Comparison of ENCODE assay signal across 23 cellular contexts in genomic region chr11:65958306-65958705, GRCh38. TPM values are rescaled to one million over a fixed set of nuclear protein-coding genes. Genes with fewer than 3 reads are reported as not detected.
DNase-seq lines count a peak whose midpoint lies in the region; ATAC-seq and TF ChIP-seq lines count a peak whose summit lies in the region.
"Had no signal": no experiment of that assay in that cellular context is flagged by ENCODE, and none has a peak within 500 bp of the region (broad histone marks: within the 10 kb centered on the region; RNA-seq: fewer than 3 reads in every experiment).

No MANE protein-coding gene starts in this region.

- H2AFZ ChIP-seq in H9 (ENCODE audit: low read length) (no peak overlapping the region), neural progenitor cell (replicated peaks) (no peak overlapping the region), trophoblast cell (ENCODE audit: insufficient read depth, low read length, poor library complexity) (no peak overlapping the region)

- peaks cover 4% of the 10 kb centered on the region for H3F3A ChIP-seq in neural progenitor cell (ENCODE audit: low read depth)

- H3K23ac ChIP-seq in H9 (ENCODE audit: insufficient read length, low read depth, low read length) (no peak overlapping the region), trophoblast cell (ENCODE audit: low read length) (no peak overlapping the region)

- H4K8ac ChIP-seq in H9 (replicated peaks; ENCODE audit: insufficient read length, low read depth, low read length) (no peak overlapping the region), trophoblast cell (ENCODE audit: low read depth, low read length) (no peak overlapping the region)

- no peak overlapping the region for H3K14ac ChIP-seq in H9 (ENCODE audit: insufficient read depth, low read length)
- no peak overlapping the region for H3K14ac ChIP-seq in trophoblast cell (ENCODE audit: low read length)

- H3K18ac ChIP-seq in H9 (ENCODE audit: insufficient read length, low read depth, low read length) (no peak overlapping the region), trophoblast cell (ENCODE audit: low read length) (no peak overlapping the region)

- H3K4me3 ChIP-seq in neural progenitor cell: no peak overlapping the region
- H3K4me3 ChIP-seq in trophoblast cell (ENCODE audit: low read depth, low read length): no peak overlapping the region
- H3K4me3 ChIP-seq in upper lobe of right lung: no peak overlapping the region
- H3K4me3 ChIP-seq: body of pancreas, gastroesophageal sphincter, GM12878, mucosa of descending colon, prostate gland had no signal

- H3K79me2 ChIP-seq in H9 (ENCODE audit: insufficient read depth, low read length) (peaks cover 10% of the 10 kb centered on the region; the same call in 1 of the 2 replicates), neural progenitor cell (ENCODE audit: low read depth) (peaks cover 18% of the 10 kb centered on the region), trophoblast cell (ENCODE audit: control insufficient read depth, insufficient read depth, low read length, poor library complexity) (peaks cover 9% of the 10 kb centered on the region)

- H3K4ac ChIP-seq in H9 (ENCODE audit: low read depth, low read length): no peak overlapping the region
- no peak overlapping the region for H3K4ac ChIP-seq in trophoblast cell (ENCODE audit: low read depth, low read length)

- H2BK15ac ChIP-seq in H9 (ENCODE audit: low read depth, low read length): no peak overlapping the region

- H2BK5ac ChIP-seq in H9 (ENCODE audit: insufficient read length, low read length): no peak overlapping the region
- H2BK5ac ChIP-seq in trophoblast cell (ENCODE audit: low read depth, low read length, poor library complexity): no peak overlapping the region

- H4K5ac ChIP-seq in H9 (ENCODE audit: insufficient read length, low read depth, low read length): no peak overlapping the region

- H2AK5ac ChIP-seq in H9 (ENCODE audit: insufficient read length, low read length): no peak overlapping the region
- no peak overlapping the region for H2AK5ac ChIP-seq in trophoblast cell (ENCODE audit: low read length)

- H3K9ac ChIP-seq in H9 (ENCODE audit: extremely low read depth, insufficient read length, low read length) (no peak overlapping the region), neural progenitor cell (peak overlapping the region; percentile 60), trophoblast cell (ENCODE audit: low read length) (no peak overlapping the region)

- H3K4me2 ChIP-seq in H9 (ENCODE audit: insufficient read depth, insufficient read length, low read length): no peak overlapping the region
- H3K4me2 ChIP-seq in neural progenitor cell: no peak overlapping the region
- H3K4me2 ChIP-seq in trophoblast cell (ENCODE audit: low read length): no peak overlapping the region

- H3T11ph ChIP-seq in H9 (ENCODE audit: low read length): no peak overlapping the region

- H3K36me3 ChIP-seq in neural progenitor cell (no peaks in the 10 kb centered on the region), trophoblast cell (ENCODE audit: control insufficient read depth in 1 of 2, insufficient read depth in 2 of 2, low read length in 2 of 2) (no peaks in the 10 kb centered on the region), upper lobe of right lung (no peaks in the 10 kb centered on the region)
- H3K36me3 ChIP-seq: gastroesophageal sphincter, prostate gland had no signal

- no CpG with 5 or more reads among the region's 5 CpGs for WGBS in H9 (ENCODE audit: extremely low coverage, insufficient read length, low lambda C conversion rate)
- no CpG with 5 or more reads among the region's 5 CpGs for WGBS in trophoblast cell (ENCODE audit: extremely low coverage, insufficient coverage, insufficient read length)

- no peak overlapping the region for H4K91ac ChIP-seq in H9 (ENCODE audit: insufficient read length, low read depth, low read length)
- H4K91ac ChIP-seq in trophoblast cell (ENCODE audit: low read depth, low read length): no peak overlapping the region

- H3K56ac ChIP-seq in H9 (ENCODE audit: insufficient read length, low read depth, low read length): no peak overlapping the region

- DNase-seq in activated T-cell treated with anti-CD3 and anti-CD28 coated beads, Interleukin-2, amount 50 U/mL, for 72 hours: no peak
- no peak for DNase-seq in activated T-cell treated with anti-CD3 and anti-CD28 coated beads, Interleukin-2, amount 50 U/mL, for 1 hour
- DNase-seq in H9: no peak
- no peak for DNase-seq in neural progenitor cell (ENCODE audit: low spot score)
- no peak for DNase-seq in trophoblast cell
- no peak for DNase-seq in upper lobe of right lung
- DNase-seq: activated CD4-positive, alpha-beta T cell treated with anti-CD3 and anti-CD28 coated beads for 4 hours; body of pancreas; effector memory CD4-positive, alpha-beta T cell; GF-D8; hypothalamus; mucosa of descending colon; NCI-H1048; NCI-H187 treated with DMSO at 0.1 percent for 48 hours had no signal

- ATAC-seq in activated T-cell treated with anti-CD3 and anti-CD28 coated beads, Interleukin-2, amount 50 U/mL, for 72 hours (replicated peaks in 1 of 2): no peak
- no peak for ATAC-seq in activated T-helper 17 cell treated with anti-CD3 and anti-CD28 coated beads, Interleukin-2, amount 50 U/mL, for 72 hours (replicated peaks)
- ATAC-seq in HG02763 (IDR thresholded peaks at IDR 0.05; ENCODE audit: unreplicated experiment) (no peak), upper lobe of right lung (no peak)
- ATAC-seq: body of pancreas, gastroesophageal sphincter, GM12878, mucosa of descending colon had no signal

- peaks cover 3 to 7% of the 10 kb centered on the region in 2 donors for H3K36me3 Mint-ChIP-seq in activated T-cell treated with anti-CD3 and anti-CD28 coated beads, Interleukin-2, amount 50 U/mL, for 72 hours (ENCODE audit: insufficient read depth in 2 of 2)
- H3K36me3 Mint-ChIP-seq in H9 (ENCODE audit: insufficient read depth in 1 of 3, low read depth in 3 of 3) (peaks cover 3 to 11% (median 4%) of the 10 kb centered on the region in 3 experiments; a peak in 4 of 7 replicates), neural progenitor cell (peaks cover 10% of the 10 kb centered on the region)
- H3K36me3 Mint-ChIP-seq in activated T-helper 17 cell treated with anti-CD3 and anti-CD28 coated beads, Interleukin-2, amount 50 U/mL, for 72 hours (ENCODE audit: low read depth): peaks cover 18% of the 10 kb centered on the region

- H2BK120ac ChIP-seq in H9 (ENCODE audit: low read depth, low read length, poor library complexity, severe bottlenecking): no peak overlapping the region
- no peak overlapping the region for H2BK120ac ChIP-seq in trophoblast cell (ENCODE audit: insufficient read depth, low read length, poor library complexity)

- H3K4me3 Mint-ChIP-seq in activated T-cell treated with anti-CD3 and anti-CD28 coated beads, Interleukin-2, amount 50 U/mL, for 72 hours: no peak overlapping the region
- no peak overlapping the region for H3K4me3 Mint-ChIP-seq in H9
- peak overlapping the region; percentile 71 for H3K4me3 Mint-ChIP-seq in activated T-helper 17 cell treated with anti-CD3 and anti-CD28 coated beads, Interleukin-2, amount 50 U/mL, for 72 hours
- H3K4me3 Mint-ChIP-seq in neural progenitor cell: no peak overlapping the region

- no peaks in the 10 kb centered on the region for H4K20me1 ChIP-seq in H9 (ENCODE audit: control insufficient read depth, insufficient read depth, insufficient read length)
- H4K20me1 ChIP-seq in neural progenitor cell (ENCODE audit: low read depth): peaks cover 11% of the 10 kb centered on the region

- H3K27ac Mint-ChIP-seq in activated T-cell treated with anti-CD3 and anti-CD28 coated beads, Interleukin-2, amount 50 U/mL, for 72 hours: peak overlapping the region; percentile 58
- H3K27ac Mint-ChIP-seq in H9 (peak overlapping the region; percentile 15 to 76 (median 53); a peak in 2 of 7 replicates), neural progenitor cell (no peak overlapping the region)
- H3K27ac Mint-ChIP-seq in activated T-helper 17 cell treated with anti-CD3 and anti-CD28 coated beads, Interleukin-2, amount 50 U/mL, for 72 hours: peak overlapping the region; percentile 90

- H3K27me3 ChIP-seq in H9 (ENCODE audit: insufficient read depth, low read length): no peaks in the 10 kb centered on the region
- H3K27me3 ChIP-seq in neural progenitor cell: no peaks in the 10 kb centered on the region
- no peaks in the 10 kb centered on the region for H3K27me3 ChIP-seq in trophoblast cell (ENCODE audit: insufficient read depth, low read length)
- H3K27me3 ChIP-seq in upper lobe of right lung: no peaks in the 10 kb centered on the region
- H3K27me3 ChIP-seq: body of pancreas had no signal

- no peaks in the 10 kb centered on the region for H3K27me3 Mint-ChIP-seq in activated T-cell treated with anti-CD3 and anti-CD28 coated beads, Interleukin-2, amount 50 U/mL, for 72 hours (ENCODE audit: low read depth)
- H3K27me3 Mint-ChIP-seq in H9 (ENCODE audit: low read depth) (no peaks in the 10 kb centered on the region; the same call in 1 of the 2 replicates), neural progenitor cell (ENCODE audit: insufficient read depth, low read depth) (peaks cover 3% of the 10 kb centered on the region)
- H3K27me3 Mint-ChIP-seq in activated T-helper 17 cell treated with anti-CD3 and anti-CD28 coated beads, Interleukin-2, amount 50 U/mL, for 72 hours: no peaks in the 10 kb centered on the region

- H3K4me1 ChIP-seq in H9 (ENCODE audit: insufficient read depth, low read length) (peaks cover 3% of the 10 kb centered on the region; the same call in 1 of the 2 replicates), neural progenitor cell (peaks cover 9% of the 10 kb centered on the region), trophoblast cell (ENCODE audit: control insufficient read depth in 1 of 2, insufficient read depth in 2 of 2, low read length in 2 of 2) (peaks cover 4 to 9% of the 10 kb centered on the region in 2 experiments), upper lobe of right lung (peaks cover 10% of the 10 kb centered on the region)

- intact Hi-C loops in upper lobe of right lung (cut with DNase I): no loop called here

- TF ChIP-seq CTCF in H9 (conservative IDR thresholded peaks at IDR 0.05): no peak
- TF ChIP-seq CTCF in neural progenitor cell (IDR thresholded peaks at IDR 0.05): no peak
- no peak for TF ChIP-seq CTCF in upper lobe of right lung (IDR thresholded peaks at IDR 0.05)

- H2BK20ac ChIP-seq in H9 (ENCODE audit: low read depth, low read length, poor library complexity, severe bottlenecking): no peak overlapping the region

- H3K9me3 ChIP-seq in H9 (ENCODE audit: control insufficient read depth, low read depth, low read length) (no peaks in the 10 kb centered on the region), neural progenitor cell (ENCODE audit: low read depth) (no peaks in the 10 kb centered on the region), trophoblast cell (ENCODE audit: insufficient read depth, low read depth, low read length) (peaks cover 2% of the 10 kb centered on the region), upper lobe of right lung (no peaks in the 10 kb centered on the region)
- H3K9me3 ChIP-seq: body of pancreas, gastroesophageal sphincter, mucosa of descending colon, prostate gland had no signal

- no peak overlapping the region for H4K12ac ChIP-seq in trophoblast cell (ENCODE audit: low read depth, low read length)

- peaks cover 31% of the 10 kb centered on the region for H3K4me1 Mint-ChIP-seq in activated T-cell treated with anti-CD3 and anti-CD28 coated beads, Interleukin-2, amount 50 U/mL, for 72 hours (ENCODE audit: low read depth)
- H3K4me1 Mint-ChIP-seq in H9 (peaks cover 11 to 16% of the 10 kb centered on the region in 2 experiments), neural progenitor cell (peaks cover 19% of the 10 kb centered on the region)
- peaks cover 12% of the 10 kb centered on the region for H3K4me1 Mint-ChIP-seq in activated T-helper 17 cell treated with anti-CD3 and anti-CD28 coated beads, Interleukin-2, amount 50 U/mL, for 72 hours

- no peaks in the 10 kb centered on the region for H3K9me3 Mint-ChIP-seq in activated T-cell treated with anti-CD3 and anti-CD28 coated beads, Interleukin-2, amount 50 U/mL, for 72 hours
- H3K9me3 Mint-ChIP-seq in H9 (no peaks in the 10 kb centered on the region; a peak in 1 of 5 replicates), neural progenitor cell (no peaks in the 10 kb centered on the region)
- no peaks in the 10 kb centered on the region for H3K9me3 Mint-ChIP-seq in activated T-helper 17 cell treated with anti-CD3 and anti-CD28 coated beads, Interleukin-2, amount 50 U/mL, for 72 hours

- no peak overlapping the region for H3K27ac ChIP-seq in H9 (ENCODE audit: insufficient read length, low read depth, low read length)
- H3K27ac ChIP-seq in neural progenitor cell: no peak overlapping the region
- no peak overlapping the region for H3K27ac ChIP-seq in trophoblast cell (ENCODE audit: low read depth, low read length)
- H3K27ac ChIP-seq in upper lobe of right lung: no peak overlapping the region
- H3K27ac ChIP-seq: body of pancreas, C4-2B, gastroesophageal sphincter, prostate gland had no signal

- H2BK12ac ChIP-seq in H9 (ENCODE audit: insufficient read length, low read depth, low read length) (no peak overlapping the region), trophoblast cell (ENCODE audit: low read length) (no peak overlapping the region)

- H3K79me1 ChIP-seq in H9 (ENCODE audit: insufficient read depth, low read depth, low read length, poor library complexity, severe bottlenecking): peaks cover 5% of the 10 kb centered on the region
- H3K79me1 ChIP-seq in trophoblast cell (ENCODE audit: low read length): peaks cover 8% of the 10 kb centered on the region

- peaks cover 3% of the 10 kb centered on the region for H3K23me2 ChIP-seq in H9 (ENCODE audit: insufficient read length, low read depth, low read length, poor library complexity, severe bottlenecking)

RNA-seq across cellular contexts. Expression of gene SART1, which starts 3.2 kb away (rescaled TPM):
- 10 to 100 TPM; 63.2 to 75.9 TPM for total RNA-seq in activated T-cell treated with anti-CD3 and anti-CD28 coated beads, Interleukin-2, amount 50 U/mL, for 72 hours
- 52.0 and 57.8 TPM in 2 replicates for total RNA-seq in H9 (2021)
- 10 to 100 TPM; 44.7 to 51.3 TPM for total RNA-seq in activated T-helper 17 cell treated with anti-CD3 and anti-CD28 coated beads, Interleukin-2, amount 50 U/mL, for 72 hours
- 8.6 and 39.5 TPM in 2 replicates for total RNA-seq in neural progenitor cell (ENCODE audit: low replicate concordance)
- 47.6 and 52.1 TPM in 2 replicates for polyA plus RNA-seq in trophoblast cell (2013)
- total RNA-seq in upper lobe of right lung: 53.3 TPM

RNA-seq across cellular contexts. Expression of gene TSGA10IP, which starts 13.0 kb away (rescaled TPM):
- not detected for total RNA-seq in activated T-cell treated with anti-CD3 and anti-CD28 coated beads, Interleukin-2, amount 50 U/mL, for 72 hours
- total RNA-seq in H9 (2021) (2.2 and 3.1 TPM in 2 replicates), neural progenitor cell (ENCODE audit: low replicate concordance) (3.0 and 7.3 TPM in 2 replicates), upper lobe of right lung (not detected)
- not detected for total RNA-seq in activated T-helper 17 cell treated with anti-CD3 and anti-CD28 coated beads, Interleukin-2, amount 50 U/mL, for 72 hours
- not detected in 2 replicates for polyA plus RNA-seq in trophoblast cell (2013)
- total RNA-seq: body of pancreas, gastroesophageal sphincter, GM12878, LHCN-M2, lower leg skin had no signal
- polyA plus RNA-seq: esophagus, GM12878 had no signal

RNA-seq across cellular contexts. Expression of gene DRAP1, which starts 39.1 kb away (rescaled TPM):
- total RNA-seq in activated T-cell treated with anti-CD3 and anti-CD28 coated beads, Interleukin-2, amount 50 U/mL, for 72 hours: 100 to 1,000 TPM; 126 to 145 TPM
- total RNA-seq in H9 (2021) (101 and 105 TPM in 2 replicates), neural progenitor cell (ENCODE audit: low replicate concordance) (51.0 and 74.8 TPM in 2 replicates), upper lobe of right lung (62.8 TPM)
- total RNA-seq in activated T-helper 17 cell treated with anti-CD3 and anti-CD28 coated beads, Interleukin-2, amount 50 U/mL, for 72 hours: 10 to 100 TPM; 85.3 to 94.5 TPM
- polyA plus RNA-seq in trophoblast cell (2013): 104 and 107 TPM in 2 replicates

RNA-seq across cellular contexts. Expression of gene C11orf68, which starts 39.4 kb away (rescaled TPM):
- total RNA-seq in activated T-cell treated with anti-CD3 and anti-CD28 coated beads, Interleukin-2, amount 50 U/mL, for 72 hours: 10 to 100 TPM; 34.7 to 36.5 TPM
- total RNA-seq in H9 (2021) (14.0 and 15.7 TPM in 2 replicates), neural progenitor cell (ENCODE audit: low replicate concordance) (6.9 and 22.4 TPM in 2 replicates), upper lobe of right lung (34.7 TPM)
- 10 to 100 TPM; 20.9 to 30.1 TPM for total RNA-seq in activated T-helper 17 cell treated with anti-CD3 and anti-CD28 coated beads, Interleukin-2, amount 50 U/mL, for 72 hours
- 25.5 and 26.0 TPM in 2 replicates for polyA plus RNA-seq in trophoblast cell (2013)

RNA-seq across cellular contexts. Expression of gene EIF1AD, which starts 43.7 kb away (rescaled TPM):
- 10 to 100 TPM; 39.1 to 40.8 TPM for total RNA-seq in activated T-cell treated with anti-CD3 and anti-CD28 coated beads, Interleukin-2, amount 50 U/mL, for 72 hours
- 46.7 and 52.6 TPM in 2 replicates for total RNA-seq in H9 (2021)
- total RNA-seq in activated T-helper 17 cell treated with anti-CD3 and anti-CD28 coated beads, Interleukin-2, amount 50 U/mL, for 72 hours: 10 to 100 TPM; 47.6 to 66.3 TPM
- total RNA-seq in neural progenitor cell (ENCODE audit: low replicate concordance): 22.2 and 26.3 TPM in 2 replicates
- 38.7 and 41.3 TPM in 2 replicates for polyA plus RNA-seq in trophoblast cell (2013)
- 32.6 TPM for total RNA-seq in upper lobe of right lung
